In the genomic region with DNA sequence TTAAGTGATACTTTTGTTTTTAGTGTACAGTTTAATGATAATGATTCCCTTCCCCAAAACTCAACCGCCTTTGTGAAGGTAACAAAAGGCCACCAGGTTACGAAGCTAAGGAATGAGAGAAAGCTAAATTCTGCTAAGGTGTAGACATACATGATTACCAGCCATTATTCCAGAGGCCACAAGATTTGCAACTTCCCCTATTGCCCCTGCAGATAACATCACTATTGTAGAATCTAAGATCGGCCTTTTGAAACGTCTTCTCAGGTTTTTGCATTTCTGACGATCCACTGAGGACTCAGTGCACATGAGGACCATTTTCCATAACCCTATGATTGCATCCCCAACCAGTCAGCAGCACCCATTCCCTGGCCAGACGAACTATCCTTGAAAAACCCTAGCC, we compare ENCODE assay signal across 20 cellular contexts.
"Had no signal": no experiment of that assay in that cellular context is flagged by ENCODE, and none has a peak within 500 bp of the region (broad histone marks: within the 10 kb centered on the region; RNA-seq: fewer than 3 reads in every experiment).

No MANE protein-coding gene starts in this region.

- H3K27me3 ChIP-seq: colonic mucosa, esophagus muscularis mucosa, hepatocyte, left lung, right atrium auricular region, transverse colon had no signal

- DNase-seq: activated CD4-positive, alpha-beta T cell treated with anti-CD3 and anti-CD28 coated beads, Interleukin-2, amount 50 U/mL, for 1 hour; activated CD4-positive, CD25-positive, alpha-beta regulatory T cell; activated CD8-positive, alpha-beta memory T cell treated with anti-CD3 and anti-CD28 coated beads for 24 hours; activated gamma-delta T cell treated with Interleukin-2 at 50 U/mL for 16 hours; amygdala; central memory CD4-positive, alpha-beta T cell; colonic mucosa; kidney; left lung; natural killer cell; nucleus accumbens; stimulated activated CD4-positive, alpha-beta T cell treated with anti-CD3 and anti-CD28 coated beads, Interleukin-4, amount 100 ng/mL, for 24 hours; stimulated activated naive CD4-positive, alpha-beta T cell treated with Interleukin-2 at 50 U/mL for 16 hours; substantia nigra; T-helper 17 cell; transverse colon had no signal

- H3K36me3 ChIP-seq: colonic mucosa, esophagus muscularis mucosa, left lung, right atrium auricular region, transverse colon had no signal

- ATAC-seq: left lung, T-helper 17 cell had no signal

- H3K4me2 ChIP-seq: hepatocyte had no signal

- H3K4me3 ChIP-seq: colonic mucosa, esophagus muscularis mucosa, hepatocyte, left lung, right atrium auricular region, skin epidermis had no signal

- H3K4me1 ChIP-seq: colonic mucosa had no signal

- H3K9me3 ChIP-seq: colonic mucosa, esophagus muscularis mucosa, left lung, right atrium auricular region, transverse colon had no signal

- H3K27ac ChIP-seq: colonic mucosa, esophagus muscularis mucosa, left lung, right atrium auricular region had no signal

- H2AFZ ChIP-seq: hepatocyte had no signal
